In genomic region chrX:22686138-22686541, GRCh38 we compare ENCODE assay signal across 9 cellular contexts.
DNase-seq lines count a peak whose midpoint lies in the region; FAIRE-seq and TF ChIP-seq lines count a peak whose summit lies in the region.
"Had no signal": no experiment of that assay in that cellular context is flagged by ENCODE, and none has a peak within 500 bp of the region (broad histone marks: within the 10 kb centered on the region; RNA-seq: fewer than 3 reads in every experiment).

No MANE protein-coding gene starts in this region.

- DNase-seq in COR-L47 (lab: John Stamatoyannopoulos, UW) (peak; percentile 81), NCI-H1436 treated with DMSO at 0.1 percent for 48 hours (lab: John Stamatoyannopoulos, UW) (peak; percentile 37), amniotic stem cell (lab: John Stamatoyannopoulos, UW) (peak; percentile 2), kidney epithelial cell (ENCODE audit: low read depth) (peak; percentile 66), uterus (no peak), RCC 7860 (ENCODE audit: low spot score) (no peak), iPS-NIHi7 (ENCODE audit: extremely low spot score) (no peak)
- DNase-seq in activated naive CD4-positive, alpha-beta T cell treated with anti-CD3 and anti-CD28 coated beads, Interleukin-2, amount 50 U/mL, for 16 hours: no peak

- intact Hi-C loops in uterus (cut with DNase I; ENCODE audit: low total_unique reads): no loop called here

- FAIRE-seq in RCC 7860 (lab: Jason Lieb, UNC): no peak
- FAIRE-seq: keratinocyte had no signal

- no peaks in the 10 kb centered on the region for H3K36me3 ChIP-seq in kidney epithelial cell (ENCODE audit: control insufficient read depth, insufficient read depth, low read length)
- no peaks in the 10 kb centered on the region for H3K36me3 ChIP-seq in uterus

- H3K9me3 ChIP-seq in uterus: no peaks in the 10 kb centered on the region

- no peak for TF ChIP-seq POLR2A in uterus (IDR thresholded peaks at IDR 0.05)

- TF ChIP-seq CTCF in kidney epithelial cell (IDR thresholded peaks at IDR 0.05; ENCODE audit: insufficient read depth, low read length, poor library complexity, severe bottlenecking) (no peak), uterus (IDR thresholded peaks at IDR 0.05) (no peak)

- no peak overlapping the region for H3K4me3 ChIP-seq in kidney epithelial cell (ENCODE audit: low read depth, low read length)
- H3K4me3 ChIP-seq in uterus: no peak overlapping the region

- no peak overlapping the region for H3K27ac ChIP-seq in uterus

- no peaks in the 10 kb centered on the region for H3K4me1 ChIP-seq in uterus

- no peaks in the 10 kb centered on the region for H3K27me3 ChIP-seq in kidney epithelial cell (ENCODE audit: control insufficient read depth, insufficient read depth, low read length)
- no peaks in the 10 kb centered on the region for H3K27me3 ChIP-seq in uterus

Comparison
In these comparisons a context has a peak if more than half of its experiments do, and no peak if none do; other contexts are left out.
1. DNase-seq: peak in COR-L47 (single experiment), NCI-H1436 treated with DMSO at 0.1 percent for 48 hours (single experiment), amniotic stem cell (single experiment) and kidney epithelial cell (single experiment); none in uterus (0 of 2), RCC 7860 (single experiment), iPS-NIHi7 (single experiment) and activated naive CD4-positive, alpha-beta T cell treated with anti-CD3 and anti-CD28 coated beads, Interleukin-2, amount 50 U/mL, for 16 hours (single experiment).